Comparison of ENCODE assay signal across 19 cellular contexts in genomic region chr9:7342721-7343120, GRCh38.
"Had no signal": no experiment of that assay in that cellular context is flagged by ENCODE, and none has a peak within 500 bp of the region (broad histone marks: within the 10 kb centered on the region; RNA-seq: fewer than 3 reads in every experiment).

No MANE protein-coding gene starts in this region.

- H3K27ac ChIP-seq: foreskin keratinocyte, parathyroid adenoma, right lobe of liver had no signal

- H3K27me3 ChIP-seq: foreskin keratinocyte, right lobe of liver had no signal

- ATAC-seq: activated CD8-positive, alpha-beta T cell treated with anti-CD3 and anti-CD28 coated beads, Interleukin-2, amount 10 ng/mL, durations not matched to agents 7 days and 5 days; effector memory CD8-positive, alpha-beta T cell; foreskin keratinocyte; left colon; right lobe of liver had no signal

- H3K4me3 Mint-ChIP-seq: activated CD4-positive, alpha-beta T cell treated with anti-CD3 and anti-CD28 coated beads, Interleukin-2, amount 10 ng/mL, durations not matched to agents 24 days and 14 days; activated CD8-positive, alpha-beta T cell treated with anti-CD3 and anti-CD28 coated beads, Interleukin-2, amount 10 ng/mL, durations not matched to agents 7 days and 5 days; activated naive CD8-positive, alpha-beta T cell treated with anti-CD3 and anti-CD28 coated beads, Interleukin-2, amount 10 ng/mL, durations not matched to agents 7 days and 5 days; activated T-cell treated with anti-CD3 and anti-CD28 coated beads, Interleukin-2, amount 50 U/mL, for 24 hours; effector memory CD8-positive, alpha-beta T cell; nephron; stimulated activated naive B cell treated with anti-CD40 and anti-IgM and Interleukin-4, amounts not matched to agents 10 μg/mL and 1 μg/mL and 100 μg/mL, for 72 hours had no signal

- H3K36me3 Mint-ChIP-seq: activated naive CD8-positive, alpha-beta T cell treated with anti-CD3 and anti-CD28 coated beads, Interleukin-2, amount 10 ng/mL, durations not matched to agents 7 days and 5 days; stimulated activated naive B cell treated with anti-CD40 and anti-IgM and Interleukin-4, amounts not matched to agents 10 μg/mL and 1 μg/mL and 100 μg/mL, for 72 hours had no signal

- H3K4me3 ChIP-seq: lung, right lobe of liver had no signal

- H3K27ac Mint-ChIP-seq: activated CD4-positive, alpha-beta T cell treated with anti-CD3 and anti-CD28 coated beads, Interleukin-2, amount 10 ng/mL, durations not matched to agents 24 days and 14 days; activated CD8-positive, alpha-beta T cell treated with anti-CD3 and anti-CD28 coated beads, Interleukin-2, amount 10 ng/mL, durations not matched to agents 7 days and 5 days; activated naive CD8-positive, alpha-beta T cell treated with anti-CD3 and anti-CD28 coated beads, Interleukin-2, amount 10 ng/mL, durations not matched to agents 7 days and 5 days; activated T-cell treated with anti-CD3 and anti-CD28 coated beads, Interleukin-2, amount 50 U/mL, for 24 hours; activated T-helper 2 cell treated with anti-CD3 and anti-CD28 coated beads, Interferon-gamma antibody, Interleukin-2, Interleukin-4, amounts not matched to agents 10 μg/mL and 5 μg/mL and 100 μg/mL, durations not matched to agents 14 hours and 24 hours and 36 hours; effector memory CD8-positive, alpha-beta T cell had no signal

- H3K9ac ChIP-seq: parathyroid adenoma had no signal

- DNase-seq: activated CD4-positive, alpha-beta T cell treated with anti-CD3 and anti-CD28 coated beads, Interleukin-2, amount 10 ng/mL, durations not matched to agents 24 days and 14 days; activated CD8-positive, alpha-beta T cell treated with anti-CD3 and anti-CD28 coated beads, Interleukin-2, amount 10 ng/mL, durations not matched to agents 7 days and 5 days; activated naive CD4-positive, alpha-beta T cell treated with Interleukin-2 at 50 U/mL for 16 hours; activated naive CD8-positive, alpha-beta T cell treated with anti-CD3 and anti-CD28 coated beads, Interleukin-2, amount 10 ng/mL, durations not matched to agents 7 days and 5 days; activated T-cell treated with anti-CD3 and anti-CD28 coated beads, Interleukin-2, amount 50 U/mL, for 24 hours; caudate nucleus; effector memory CD8-positive, alpha-beta T cell; foreskin keratinocyte; glutamatergic neuron; hypothalamus; islet precursor cell; left colon; right lobe of liver; stimulated activated CD4-positive, alpha-beta T cell treated with anti-CD3 and anti-CD28 coated beads, Interleukin-4, amount 100 ng/mL, for 4 hours; stimulated activated naive B cell treated with anti-CD40 and anti-IgM and Interleukin-4, amounts not matched to agents 10 μg/mL and 1 μg/mL and 100 μg/mL, for 72 hours had no signal

- H3K9me3 Mint-ChIP-seq: activated CD4-positive, alpha-beta T cell treated with anti-CD3 and anti-CD28 coated beads, Interleukin-2, amount 10 ng/mL, durations not matched to agents 24 days and 14 days; activated T-cell treated with anti-CD3 and anti-CD28 coated beads, Interleukin-2, amount 50 U/mL, for 24 hours; activated T-helper 2 cell treated with anti-CD3 and anti-CD28 coated beads, Interferon-gamma antibody, Interleukin-2, Interleukin-4, amounts not matched to agents 10 μg/mL and 5 μg/mL and 100 μg/mL, durations not matched to agents 14 hours and 24 hours and 36 hours; stimulated activated naive B cell treated with anti-CD40 and anti-IgM and Interleukin-4, amounts not matched to agents 10 μg/mL and 1 μg/mL and 100 μg/mL, for 72 hours had no signal

- H3K4me1 Mint-ChIP-seq: activated CD4-positive, alpha-beta T cell treated with anti-CD3 and anti-CD28 coated beads, Interleukin-2, amount 10 ng/mL, durations not matched to agents 24 days and 14 days; activated naive CD8-positive, alpha-beta T cell treated with anti-CD3 and anti-CD28 coated beads, Interleukin-2, amount 10 ng/mL, durations not matched to agents 7 days and 5 days had no signal

- H3K36me3 ChIP-seq: right lobe of liver had no signal

- H3K4me1 ChIP-seq: foreskin keratinocyte, parathyroid adenoma, right lobe of liver had no signal

- H3K9me3 ChIP-seq: right lobe of liver had no signal
